18 cellular contexts compared by ENCODE assay signal in the genomic region with DNA sequence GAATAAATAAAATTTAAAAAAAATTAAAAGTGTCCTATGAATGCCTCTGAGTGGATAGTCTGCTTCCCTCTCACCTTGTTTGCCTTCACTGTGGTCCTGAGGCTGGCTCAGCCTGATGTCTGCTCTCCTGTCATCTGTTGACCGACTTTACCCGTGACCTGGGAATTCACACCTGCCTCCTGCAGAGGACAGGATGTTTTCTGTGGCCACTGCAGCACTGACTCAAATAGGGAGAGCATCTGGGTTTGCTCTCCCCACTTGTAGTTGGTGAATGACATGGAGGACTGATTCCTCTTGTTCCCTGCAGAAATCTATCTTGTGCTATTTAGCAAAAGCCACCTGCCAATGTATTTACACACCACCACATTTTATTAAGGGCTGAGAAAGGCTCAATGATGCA. TPM values are rescaled to one million over a fixed set of nuclear protein-coding genes. Genes with fewer than 3 reads are reported as not detected.
DNase-seq lines count a peak whose midpoint lies in the region; ATAC-seq, FAIRE-seq and TF ChIP-seq lines count a peak whose summit lies in the region.
"Had no signal": no experiment of that assay in that cellular context is flagged by ENCODE, and none has a peak within 500 bp of the region (broad histone marks: within the 10 kb centered on the region; RNA-seq: fewer than 3 reads in every experiment).

No MANE protein-coding gene starts in this region.

- H3K9me3 ChIP-seq in CD8-positive, alpha-beta T cell (ENCODE audit: low read length), result no peaks in the 10 kb centered on the region
- H3K9me3 ChIP-seq: tibial artery had no signal

- H3K9me3 Mint-ChIP-seq in activated CD4-positive, alpha-beta memory T cell treated with anti-CD3 and anti-CD28 coated beads for 36 hours, result no peaks in the 10 kb centered on the region
- H3K9me3 Mint-ChIP-seq in CD8-positive, alpha-beta T cell, result no peaks in the 10 kb centered on the region
- H3K9me3 Mint-ChIP-seq: activated naive CD4-positive, alpha-beta T cell treated with anti-CD3 and anti-CD28 coated beads for 36 hours had no signal

- TF ChIP-seq CTCF in GM13977 (IDR thresholded peaks at IDR 0.05; ENCODE audit: extremely low read depth, insufficient read depth, missing control alignments), result no peak
- no peak for TF ChIP-seq CTCF in CD8-positive, alpha-beta T cell (IDR thresholded peaks at IDR 0.05)

- ATAC-seq in HG03095 (IDR thresholded peaks at IDR 0.05; ENCODE audit: unreplicated experiment), result peak; percentile 52
- no peak for ATAC-seq in activated CD4-positive, CD25-positive, alpha-beta regulatory T cell treated with anti-CD3 and anti-CD28 coated beads, Interleukin-2, amount 50 U/mL, for 24 hours
- ATAC-seq in CD8-positive, alpha-beta T cell, result no peak
- ATAC-seq: esophagus mucosa, sciatic nerve had no signal

- no peak overlapping the region for H3K27ac Mint-ChIP-seq in activated CD4-positive, alpha-beta memory T cell treated with anti-CD3 and anti-CD28 coated beads for 36 hours
- H3K27ac Mint-ChIP-seq in CD8-positive, alpha-beta T cell, result no peak overlapping the region
- H3K27ac Mint-ChIP-seq: activated naive CD4-positive, alpha-beta T cell treated with anti-CD3 and anti-CD28 coated beads for 36 hours had no signal

- CTCF ChIA-PET in activated CD4-positive, alpha-beta memory T cell treated with anti-CD3 and anti-CD28 coated beads for 36 hours (lab: Charles Lee), result interaction anchor here (0.9 to 1.8 kb wide), 2 partner anchors 253 to 332 kb away, joined by 3 to 4 read pairs; no protein-coding TSS in a partner anchor
- CTCF ChIA-PET in CD8-positive, alpha-beta T cell (lab: Charles Lee), result no interaction called here

- no peak overlapping the region for H3K4me3 Mint-ChIP-seq in activated CD4-positive, alpha-beta memory T cell treated with anti-CD3 and anti-CD28 coated beads for 36 hours
- H3K4me3 Mint-ChIP-seq in CD8-positive, alpha-beta T cell, result no peak overlapping the region
- H3K4me3 Mint-ChIP-seq: activated naive CD4-positive, alpha-beta T cell treated with anti-CD3 and anti-CD28 coated beads for 36 hours had no signal

- H3K27me3 Mint-ChIP-seq in activated CD4-positive, alpha-beta memory T cell treated with anti-CD3 and anti-CD28 coated beads for 36 hours, result no peaks in the 10 kb centered on the region
- no peaks in the 10 kb centered on the region for H3K27me3 Mint-ChIP-seq in CD8-positive, alpha-beta T cell (ENCODE audit: low read depth)

- H3K4me1 Mint-ChIP-seq in activated CD4-positive, alpha-beta memory T cell treated with anti-CD3 and anti-CD28 coated beads for 36 hours (ENCODE audit: low read depth), result peaks cover 18% of the 10 kb centered on the region
- peaks cover 3% of the 10 kb centered on the region for H3K4me1 Mint-ChIP-seq in CD8-positive, alpha-beta T cell (ENCODE audit: low read depth)

- no peaks in the 10 kb centered on the region for H3K27me3 ChIP-seq in CD8-positive, alpha-beta T cell (ENCODE audit: insufficient read depth, low read length)
- H3K27me3 ChIP-seq: brain microvascular endothelial cell, tibial artery had no signal

- DNase-seq in DMS153 (lab: John Stamatoyannopoulos, UW), result peak; percentile 68
- peak; percentile 25 for DNase-seq in GM13977 (ENCODE audit: low spot score)
- DNase-seq in activated CD4-positive, alpha-beta memory T cell treated with anti-CD3 and anti-CD28 coated beads for 36 hours, result peak; percentile 40
- DNase-seq in CD8-positive, alpha-beta T cell, result no peak
- DNase-seq in HTR-8/SVneo (ENCODE audit: insufficient read length, low spot score), result no peak
- no peak for DNase-seq in GM19240 (ENCODE audit: insufficient read length, low spot score)
- DNase-seq: activated naive CD4-positive, alpha-beta T cell treated with anti-CD3 and anti-CD28 coated beads for 36 hours; brain microvascular endothelial cell; dermis blood vessel endothelial cell; nucleus accumbens; stimulated activated CD4-positive, alpha-beta T cell treated with anti-CD3 and anti-CD28 coated beads, Interleukin-2, amount 100 ng/mL, for 48 hours; tibial artery had no signal

- no peak overlapping the region for H3K27ac ChIP-seq in CD8-positive, alpha-beta T cell (ENCODE audit: low read depth, low read length)
- H3K27ac ChIP-seq: brain microvascular endothelial cell, tibial artery had no signal

- no peaks in the 10 kb centered on the region for H3K36me3 Mint-ChIP-seq in activated CD4-positive, alpha-beta memory T cell treated with anti-CD3 and anti-CD28 coated beads for 36 hours
- H3K36me3 Mint-ChIP-seq in CD8-positive, alpha-beta T cell, result no peaks in the 10 kb centered on the region

- no peaks in the 10 kb centered on the region for H3K36me3 ChIP-seq in CD8-positive, alpha-beta T cell (ENCODE audit: insufficient read depth, low read length)
- H3K36me3 ChIP-seq: brain microvascular endothelial cell, tibial artery had no signal

- POLR2A ChIA-PET in activated CD4-positive, alpha-beta memory T cell treated with anti-CD3 and anti-CD28 coated beads for 36 hours (lab: Charles Lee), result no interaction called here
- POLR2A ChIA-PET in CD8-positive, alpha-beta T cell (lab: Charles Lee), result no interaction called here

- no peak for FAIRE-seq in HTR-8/SVneo (lab: Jason Lieb, UNC)
- FAIRE-seq: D721Med, islet of Langerhans had no signal

- intact Hi-C loops in activated CD4-positive, alpha-beta memory T cell treated with anti-CD3 and anti-CD28 coated beads for 36 hours (cut with micrococcal nuclease), result no loop called here
- intact Hi-C loops in CD8-positive, alpha-beta T cell (cut with DNase I, micrococcal nuclease), result no loop called here

- in situ Hi-C loops in GM13977 (cut with MboI; ENCODE audit: low pct_unique_long_range_greater_than_20kb, low sequenced_read_pairs, unreplicated experiment), result no loop called here

- no peaks in the 10 kb centered on the region for H3K4me1 ChIP-seq in CD8-positive, alpha-beta T cell (ENCODE audit: insufficient read depth, low read length)
- H3K4me1 ChIP-seq: tibial artery had no signal

- no peak overlapping the region for H3K4me3 ChIP-seq in CD8-positive, alpha-beta T cell (ENCODE audit: low read depth, low read length)
- H3K4me3 ChIP-seq: tibial artery had no signal

RNA-seq across cellular contexts. Expression of gene ERVFRD-1, which starts 52.4 kb away (rescaled TPM):
- not detected for total RNA-seq in activated CD4-positive, alpha-beta memory T cell treated with anti-CD3 and anti-CD28 coated beads for 36 hours
- not detected for total RNA-seq in CD8-positive, alpha-beta T cell
- total RNA-seq: activated naive CD4-positive, alpha-beta T cell treated with anti-CD3 and anti-CD28 coated beads for 36 hours; esophagus mucosa had no signal

Comparison
In these comparisons a context has a peak if more than half of its experiments do, and no peak if none do; other contexts are left out.
1. DNase-seq: peak in DMS153 (single experiment), GM13977 (single experiment) and activated CD4-positive, alpha-beta memory T cell treated with anti-CD3 and anti-CD28 coated beads for 36 hours (single experiment); none in CD8-positive, alpha-beta T cell (0 of 7), HTR-8/SVneo (single experiment) and GM19240 (single experiment).